Comparison of ENCODE assay signal across 8 cellular contexts in genomic region chr5:65721050-65721774, GRCh38. TPM values are rescaled to one million over a fixed set of nuclear protein-coding genes. Genes with fewer than 3 reads are reported as not detected.
A peak's percentile ranks its signal among the peaks of the same experiment; 100 is the strongest.
DNase-seq lines count a peak whose midpoint lies in the region; ATAC-seq, FAIRE-seq and TF ChIP-seq lines count a peak whose summit lies in the region.

No MANE protein-coding gene starts in this region.

- H3K27me3 ChIP-seq in CD4-positive, alpha-beta memory T cell (ENCODE audit: insufficient read depth, low read length), result no peaks in the 10 kb centered on the region
- H3K27me3 ChIP-seq in HL-60 (ENCODE audit: insufficient read depth, poor library complexity, severe bottlenecking) (no peaks in the 10 kb centered on the region), right atrium auricular region (no peaks in the 10 kb centered on the region), trophoblast cell (ENCODE audit: insufficient read depth, low read length) (no peaks in the 10 kb centered on the region)

- peak overlapping the region; percentile 96 for H3K14ac ChIP-seq in trophoblast cell (ENCODE audit: low read length)

- H2AK5ac ChIP-seq in trophoblast cell (ENCODE audit: low read length), result peak overlapping the region; percentile 23

- H4K12ac ChIP-seq in trophoblast cell (ENCODE audit: low read depth, low read length), result peak overlapping the region; percentile 94

- peak in 4 of 5 donors; percentile 12 to 39 (median 19) for DNase-seq in CD4-positive, alpha-beta memory T cell
- DNase-seq in HL-60 (ENCODE audit: low read depth in 1 of 2, low spot score in 1 of 2) (peak in 1 of 2 experiments; percentile 2), RCC 7860 (ENCODE audit: low spot score) (peak; percentile 26), astrocyte of the spinal cord (ENCODE audit: low read depth, low spot score) (peak; percentile 77), right atrium auricular region (ENCODE audit: low spot score) (peak; percentile 68), trophoblast cell (peak in 1 of 2 donors; percentile 43)

- H3K27me3 Mint-ChIP-seq in CD4-positive, alpha-beta memory T cell, result no peaks in the 10 kb centered on the region

- H3K4me3 Mint-ChIP-seq in CD4-positive, alpha-beta memory T cell, result peak overlapping the region in 5 of 8 donors; percentile 90 to 96 (median 91)

- no peaks in the 10 kb centered on the region for H3K9me3 ChIP-seq in CD4-positive, alpha-beta memory T cell (ENCODE audit: control insufficient read depth in 1 of 2, low read length in 2 of 2)
- H3K9me3 ChIP-seq in right atrium auricular region, result no peaks in the 10 kb centered on the region
- H3K9me3 ChIP-seq in trophoblast cell (ENCODE audit: insufficient read depth, low read depth, low read length), result no peaks in the 10 kb centered on the region

- ATAC-seq in GM19351 (IDR thresholded peaks at IDR 0.05; ENCODE audit: unreplicated experiment), result peak; percentile 25
- ATAC-seq in GM19328 (IDR thresholded peaks at IDR 0.05; ENCODE audit: unreplicated experiment), result no peak

- peaks cover 9% of the 10 kb centered on the region for H3K79me1 ChIP-seq in trophoblast cell (ENCODE audit: low read length)

- H2AFZ ChIP-seq in trophoblast cell (ENCODE audit: insufficient read depth, low read length, poor library complexity), result peak overlapping the region; percentile 99

- H3K36me3 ChIP-seq in CD4-positive, alpha-beta memory T cell (ENCODE audit: insufficient read depth, low read length), result peaks cover 4% of the 10 kb centered on the region
- no peaks in the 10 kb centered on the region for H3K36me3 ChIP-seq in right atrium auricular region
- H3K36me3 ChIP-seq in trophoblast cell (ENCODE audit: control insufficient read depth in 1 of 2, insufficient read depth in 2 of 2, low read length in 2 of 2), result peaks cover 0 to 3% of the 10 kb centered on the region in 2 experiments

- peaks cover 11% of the 10 kb centered on the region for H3K79me2 ChIP-seq in trophoblast cell (ENCODE audit: control insufficient read depth, insufficient read depth, low read length, poor library complexity)

- peak overlapping the region; percentile 78 for H3K4ac ChIP-seq in trophoblast cell (ENCODE audit: low read depth, low read length)

- no peak overlapping the region for H3K23ac ChIP-seq in trophoblast cell (ENCODE audit: low read length)

- peak overlapping the region in 2 of 7 donors; percentile 88 to 92 for H3K27ac Mint-ChIP-seq in CD4-positive, alpha-beta memory T cell

- H3K9me3 Mint-ChIP-seq in CD4-positive, alpha-beta memory T cell, result no peaks in the 10 kb centered on the region

- H3K4me2 ChIP-seq in trophoblast cell (ENCODE audit: low read length), result peak overlapping the region; percentile 95

- peak overlapping the region; percentile 92 for H4K8ac ChIP-seq in trophoblast cell (ENCODE audit: low read depth, low read length)

- peak overlapping the region; percentile 53 to 64 for H3K4me3 ChIP-seq in CD4-positive, alpha-beta memory T cell (ENCODE audit: low read length in 2 of 2)
- H3K4me3 ChIP-seq in HL-60 (replicated peaks; ENCODE audit: insufficient read depth, low read length) (peak overlapping the region; percentile 89), astrocyte of the spinal cord (ENCODE audit: low read depth, low read length) (peak overlapping the region; percentile 81), right atrium auricular region (peak overlapping the region; percentile 75 to 91), trophoblast cell (ENCODE audit: low read depth, low read length) (peak overlapping the region; percentile 96)

- intact Hi-C loops in CD4-positive, alpha-beta memory T cell (cut with micrococcal nuclease), result loop anchor here (5.0 kb wide), 1 partner anchor 34 kb away; no protein-coding TSS in a partner anchor

- no peak overlapping the region for H2BK5ac ChIP-seq in trophoblast cell (ENCODE audit: low read depth, low read length, poor library complexity)

- in situ Hi-C loops in astrocyte of the spinal cord (cut with HindIII; ENCODE audit: low sequenced_read_pairs), result no loop called here

- H3K36me3 Mint-ChIP-seq in CD4-positive, alpha-beta memory T cell, result peaks cover 0 to 12% of the 10 kb centered on the region in 2 donors

- H4K91ac ChIP-seq in trophoblast cell (ENCODE audit: low read depth, low read length), result peak overlapping the region; percentile 66

- H3K27ac ChIP-seq in CD4-positive, alpha-beta memory T cell (ENCODE audit: low read depth, low read length), result peak overlapping the region; percentile 91
- H3K27ac ChIP-seq in HL-60 (replicated peaks) (no peak overlapping the region; the same call in 1 of the 2 replicates), right atrium auricular region (peak overlapping the region; percentile 75 to 83), trophoblast cell (ENCODE audit: low read depth, low read length) (no peak overlapping the region)

- POLR2A ChIA-PET in CD4-positive, alpha-beta memory T cell (lab: Charles Lee; ENCODE audit: partially characterized antibody), result interaction anchor here (1.0 to 4.4 kb wide), 15 partner anchors 9 to 1486 kb away, joined by 3 to 52 read pairs (median 5); partner anchors contain the start of genes CENPK, ERBIN, PPWD1 and SREK1

- peaks cover 9 to 22% (median 14%) of the 10 kb centered on the region in 4 donors for H3K4me1 Mint-ChIP-seq in CD4-positive, alpha-beta memory T cell

- no peak for TF ChIP-seq CTCF in HL-60 (IDR thresholded peaks at IDR 0.05; ENCODE audit: insufficient read depth, low read length)
- TF ChIP-seq CTCF in astrocyte of the spinal cord (IDR thresholded peaks at IDR 0.05; ENCODE audit: low read depth, low read length), result no peak
- TF ChIP-seq CTCF in right atrium auricular region (IDR thresholded peaks at IDR 0.05), result no peak

- H3K18ac ChIP-seq in trophoblast cell (ENCODE audit: low read length), result peak overlapping the region; percentile 96

- CTCF ChIA-PET in CD4-positive, alpha-beta memory T cell (lab: Charles Lee; ENCODE audit: partially characterized antibody), result interaction anchor here (1.0 to 1.2 kb wide), 2 partner anchors 8 to 13 kb away, joined by 4 read pairs; no protein-coding TSS in a partner anchor

- peak overlapping the region; percentile 93 for H3K9ac ChIP-seq in trophoblast cell (ENCODE audit: low read length)

- FAIRE-seq in RCC 7860 (lab: Jason Lieb, UNC), result no peak

- peak overlapping the region; percentile 63 for H2BK120ac ChIP-seq in trophoblast cell (ENCODE audit: insufficient read depth, low read length, poor library complexity)

- no CpG with 5 or more reads among the region's 19 CpGs for whole genome bisulfite sequencing in trophoblast cell (ENCODE audit: extremely low coverage, insufficient coverage, insufficient read length)

- peaks cover 54% of the 10 kb centered on the region for H3K4me1 ChIP-seq in CD4-positive, alpha-beta memory T cell (ENCODE audit: insufficient read depth, low read length)
- peaks cover 0 to 16% of the 10 kb centered on the region in 2 donors for H3K4me1 ChIP-seq in right atrium auricular region
- H3K4me1 ChIP-seq in trophoblast cell (ENCODE audit: control insufficient read depth in 1 of 2, insufficient read depth in 2 of 2, low read length in 2 of 2), result no peaks in the 10 kb centered on the region

- no peak overlapping the region for H2BK12ac ChIP-seq in trophoblast cell (ENCODE audit: low read length)

RNA-seq across cellular contexts. Expression of gene SGTB, which starts 0.7 kb away (rescaled TPM):
- 10 to 100 TPM; 42.6 to 46.5 TPM for total RNA-seq in CD4-positive, alpha-beta memory T cell
- polyA plus RNA-seq in CD4-positive, alpha-beta memory T cell, result 10 to 100 TPM in 1 of 2 donors, 1 to 10 TPM in 1; 9.3 to 22.3 TPM
- 1 to 10 TPM; 6.8 to 6.9 TPM for total RNA-seq in right atrium auricular region
- polyA plus RNA-seq in trophoblast cell (2013), result 4.3 and 4.5 TPM in 2 replicates

RNA-seq across cellular contexts. Expression of gene NLN, which starts 0.8 kb away (rescaled TPM):
- 1 to 10 TPM; 2.3 to 2.4 TPM for total RNA-seq in CD4-positive, alpha-beta memory T cell
- 1 to 10 TPM; 2.9 to 3.5 TPM for polyA plus RNA-seq in CD4-positive, alpha-beta memory T cell
- total RNA-seq in right atrium auricular region, result 1 to 10 TPM; 5.9 to 7.2 TPM
- polyA plus RNA-seq in trophoblast cell (2013), result 18.8 and 19.4 TPM in 2 replicates

Comparison
In these comparisons a context has a peak if more than half of its experiments do, and no peak if none do; other contexts are left out.
1. H3K27ac ChIP-seq: peak in CD4-positive, alpha-beta memory T cell (single experiment) and right atrium auricular region (2 of 2); none in HL-60 (single experiment) and trophoblast cell (single experiment).
2. RNA of gene SGTB, which starts 0.7 kb away (total RNA-seq): 42.6 to 46.5 TPM in CD4-positive, alpha-beta memory T cell; 6.8 to 6.9 TPM in right atrium auricular region; every median in the first group is over 4 times any median in the second.
3. Peak in every context shown above with its lines, with median percentiles within 50 percentile points of each other: H3K4me3 ChIP-seq.